1 cellular context compared by ENCODE assay signal in the genomic region with DNA sequence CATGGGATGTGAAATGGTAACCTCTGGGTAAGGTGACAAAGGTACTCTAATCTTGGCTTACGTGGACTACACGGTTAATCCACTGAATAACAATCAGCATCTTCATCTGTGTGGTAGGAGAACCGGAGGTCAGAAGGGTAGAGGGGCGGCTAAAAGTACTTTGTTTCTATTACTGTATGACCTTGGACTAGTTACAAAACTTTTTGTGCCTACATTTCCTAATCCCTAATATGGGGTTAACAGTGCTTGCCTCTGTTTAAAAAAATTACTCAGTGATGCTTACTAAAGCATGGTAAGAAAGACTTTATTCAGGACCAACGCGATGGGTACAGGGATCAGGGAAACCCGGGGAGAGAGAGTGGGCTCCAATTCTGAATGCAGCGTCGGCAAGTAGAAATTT.
TF ChIP-seq lines count a peak whose summit lies in the region.

No MANE protein-coding gene starts in this region.

TF ChIP-seq in HepG2, 621 proteins besides CTCF, POLR2A, EP300 and RAD21 (continued from another document):
- TF ChIP-seq PRDM15 (CRISPR knock-in tag; IDR thresholded peaks at IDR 0.05), result no peak
- no peak for TF ChIP-seq ZMYM4 (CRISPR knock-in tag; IDR thresholded peaks at IDR 0.05)
- TF ChIP-seq ZNF652 (CRISPR knock-in tag; IDR thresholded peaks at IDR 0.05; ENCODE audit: borderline replicate concordance, low read depth), result peak; percentile 45; the same call in 1 of the 2 replicates
- no peak for TF ChIP-seq ZNF101 (CRISPR knock-in tag; IDR thresholded peaks at IDR 0.05; ENCODE audit: borderline replicate concordance, low read depth)
- TF ChIP-seq, protein P1, sequence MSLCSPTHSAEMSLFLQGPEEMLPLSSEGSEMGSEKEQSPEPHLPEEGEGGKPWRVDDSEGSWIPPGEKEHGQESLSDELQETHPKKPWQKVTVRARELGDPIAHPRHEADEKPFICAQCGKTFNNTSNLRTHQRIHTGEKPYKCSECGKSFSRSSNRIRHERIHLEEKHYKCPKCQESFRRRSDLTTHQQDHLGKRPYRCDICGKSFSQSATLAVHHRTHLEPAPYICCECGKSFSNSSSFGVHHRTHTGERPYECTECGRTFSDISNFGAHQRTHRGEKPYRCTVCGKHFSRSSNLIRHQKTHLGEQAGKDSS (CRISPR knock-in tag; IDR thresholded peaks at IDR 0.05; ENCODE audit: borderline replicate concordance, low read depth), result no peak
- TF ChIP-seq CEBPB (IDR thresholded peaks at IDR 0.05; ENCODE audit: borderline replicate concordance, low read depth, low read length), result peak; percentile 20; the same call in 1 of the 2 replicates
- peak; percentile 72; the same call in 1 of the 2 replicates for TF ChIP-seq SRF (IDR thresholded peaks at IDR 0.05; ENCODE audit: low read depth, low read length)
- TF ChIP-seq ZNF780A (CRISPR knock-in tag; IDR thresholded peaks at IDR 0.05), result no peak
- TF ChIP-seq NCOA2 (CRISPR knock-in tag; IDR thresholded peaks at IDR 0.05), result peak; percentile 42; the same call in 1 of the 2 replicates
- no peak for TF ChIP-seq GPN1 (CRISPR knock-in tag; IDR thresholded peaks at IDR 0.05; ENCODE audit: borderline replicate concordance)
- TF ChIP-seq, protein P2, sequence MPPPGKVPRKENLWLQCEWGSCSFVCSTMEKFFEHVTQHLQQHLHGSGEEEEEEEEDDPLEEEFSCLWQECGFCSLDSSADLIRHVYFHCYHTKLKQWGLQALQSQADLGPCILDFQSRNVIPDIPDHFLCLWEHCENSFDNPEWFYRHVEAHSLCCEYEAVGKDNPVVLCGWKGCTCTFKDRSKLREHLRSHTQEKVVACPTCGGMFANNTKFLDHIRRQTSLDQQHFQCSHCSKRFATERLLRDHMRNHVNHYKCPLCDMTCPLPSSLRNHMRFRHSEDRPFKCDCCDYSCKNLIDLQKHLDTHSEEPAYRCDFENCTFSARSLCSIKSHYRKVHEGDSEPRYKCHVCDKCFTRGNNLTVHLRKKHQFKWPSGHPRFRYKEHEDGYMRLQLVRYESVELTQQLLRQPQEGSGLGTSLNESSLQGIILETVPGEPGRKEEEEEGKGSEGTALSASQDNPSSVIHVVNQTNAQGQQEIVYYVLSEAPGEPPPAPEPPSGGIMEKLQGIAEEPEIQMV (CRISPR knock-in tag; IDR thresholded peaks at IDR 0.05; ENCODE audit: low read depth), result no peak
- no peak for TF ChIP-seq ZNF512 (CRISPR knock-in tag; IDR thresholded peaks at IDR 0.05)
- no peak for TF ChIP-seq ZNF33B (CRISPR knock-in tag; IDR thresholded peaks at IDR 0.05)
- TF ChIP-seq NR2F6 (IDR thresholded peaks at IDR 0.05), result no peak
- 0 out of 2 replicates have a peak, but pooled peaks have one; percentile 10 for TF ChIP-seq NR2F6 (CRISPR knock-in tag; IDR thresholded peaks at IDR 0.05)
- TF ChIP-seq IRX3 (CRISPR knock-in tag; IDR thresholded peaks at IDR 0.05; ENCODE audit: borderline replicate concordance, low read depth), result no peak
- no peak for TF ChIP-seq CREB1 (IDR thresholded peaks at IDR 0.05)
- TF ChIP-seq CREB1 (CRISPR knock-in tag; IDR thresholded peaks at IDR 0.05), result peak; percentile 33; the same call in 1 of the 2 replicates
- no peak for TF ChIP-seq CENPT (CRISPR knock-in tag; IDR thresholded peaks at IDR 0.05; ENCODE audit: low read depth)
- no peak for TF ChIP-seq FOXO4 (CRISPR knock-in tag; conservative IDR thresholded peaks at IDR 0.05)
- TF ChIP-seq, protein P3, sequence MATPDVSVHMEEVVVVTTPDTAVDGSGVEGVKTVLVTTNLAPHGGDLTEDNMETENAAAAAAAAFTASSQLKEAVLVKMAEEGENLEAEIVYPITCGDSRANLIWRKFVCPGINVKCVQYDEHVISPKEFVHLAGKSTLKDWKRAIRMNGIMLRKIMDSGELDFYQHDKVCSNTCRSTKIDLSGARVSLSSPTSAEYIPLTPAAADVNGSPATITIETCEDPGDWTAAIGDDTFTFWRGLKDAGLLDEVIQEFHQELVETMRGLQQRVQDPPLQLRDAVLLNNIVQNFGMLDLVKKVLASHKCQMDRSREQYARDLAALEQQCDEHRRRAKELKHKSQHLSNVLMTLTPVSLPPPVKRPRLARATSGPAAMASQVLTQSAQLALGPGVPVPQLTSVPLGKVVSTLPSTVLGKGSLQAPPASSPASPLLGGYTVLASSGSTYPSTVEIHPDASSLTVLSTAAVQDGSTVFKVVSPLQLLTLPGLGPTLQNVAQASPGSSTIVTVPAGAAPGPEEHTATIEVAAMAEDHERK (CRISPR knock-in tag; IDR thresholded peaks at IDR 0.05; ENCODE audit: low read depth), result no peak
- no peak for TF ChIP-seq FUBP1 (CRISPR knock-in tag; IDR thresholded peaks at IDR 0.05; ENCODE audit: borderline replicate concordance)
- peak; percentile 32 for TF ChIP-seq NR2C2 (CRISPR knock-in tag; IDR thresholded peaks at IDR 0.05; ENCODE audit: borderline replicate concordance)
- TF ChIP-seq NFKB2 (CRISPR knock-in tag; IDR thresholded peaks at IDR 0.05; ENCODE audit: borderline replicate concordance), result no peak
- TF ChIP-seq SOX5 (CRISPR knock-in tag; IDR thresholded peaks at IDR 0.05; ENCODE audit: borderline replicate concordance), result 0 out of 2 replicates have a peak, but pooled peaks have one; percentile 17
- peak; percentile 56 for TF ChIP-seq ARID5B (CRISPR knock-in tag; IDR thresholded peaks at IDR 0.05)
- TF ChIP-seq ZNF12 (CRISPR knock-in tag; IDR thresholded peaks at IDR 0.05), result no peak
- peak; percentile 56 for TF ChIP-seq RARA (CRISPR knock-in tag; IDR thresholded peaks at IDR 0.05)
